Comparison of ENCODE assay signal across 8 cellular contexts in genomic region chr19:49814010-49814409, GRCh38. TPM values are rescaled to one million over a fixed set of nuclear protein-coding genes. Genes with fewer than 3 reads are reported as not detected.
DNase-seq lines count a peak whose midpoint lies in the region; ATAC-seq and TF ChIP-seq lines count a peak whose summit lies in the region.

No MANE protein-coding gene starts in this region.

- 50 to 67% methylated on average over 1 of the region's 1 CpG for WGBS in testis, 2 donors

- H3K4me3 ChIP-seq in iPS-18a (ENCODE audit: low read length) = peak overlapping the region; percentile 100
- H3K4me3 ChIP-seq in testis = peak overlapping the region in 1 of 2 donors; percentile 69

- no peaks in the 10 kb centered on the region for H3K27me3 ChIP-seq in iPS-18a (ENCODE audit: control insufficient read depth, insufficient read depth, low read length)
- no peaks in the 10 kb centered on the region for H3K27me3 ChIP-seq in testis

- H3K27ac ChIP-seq in iPS-18a (ENCODE audit: low read length) (peak overlapping the region; percentile 100), testis (peak overlapping the region; percentile 85 to 95)

- H3K9me3 ChIP-seq in iPS-18a (ENCODE audit: control insufficient read depth, low read depth, low read length) (no peaks in the 10 kb centered on the region), testis (no peaks in the 10 kb centered on the region)

- TF ChIP-seq CTCF in testis (IDR thresholded peaks at IDR 0.05) = no peak

- no peaks in the 10 kb centered on the region for H3K9me3 Mint-ChIP-seq in activated T-cell treated with anti-CD3 and anti-CD28 coated beads, Interleukin-2, amount 50 U/mL, for 24 hours
- no peaks in the 10 kb centered on the region for H3K9me3 Mint-ChIP-seq in activated T-helper 17 cell treated with anti-CD3 and anti-CD28 coated beads, Interleukin-2, amount 50 U/mL, for 72 hours

- H3K36me3 ChIP-seq in iPS-18a (ENCODE audit: control insufficient read depth, low read depth, low read length) (no peaks in the 10 kb centered on the region), testis (ENCODE audit: low read depth, missing control alignments) (no peaks in the 10 kb centered on the region)

- peaks cover 42% of the 10 kb centered on the region for H3K4me1 Mint-ChIP-seq in activated T-cell treated with anti-CD3 and anti-CD28 coated beads, Interleukin-2, amount 50 U/mL, for 24 hours (ENCODE audit: low read depth)
- H3K4me1 Mint-ChIP-seq in activated T-helper 17 cell treated with anti-CD3 and anti-CD28 coated beads, Interleukin-2, amount 50 U/mL, for 72 hours = peaks cover 7% of the 10 kb centered on the region

- H3K36me3 Mint-ChIP-seq in activated T-cell treated with anti-CD3 and anti-CD28 coated beads, Interleukin-2, amount 50 U/mL, for 24 hours (ENCODE audit: low read depth) = peaks cover 18% of the 10 kb centered on the region
- peaks cover 2% of the 10 kb centered on the region for H3K36me3 Mint-ChIP-seq in activated T-helper 17 cell treated with anti-CD3 and anti-CD28 coated beads, Interleukin-2, amount 50 U/mL, for 72 hours (ENCODE audit: low read depth)

- H3K9ac ChIP-seq in iPS-18a (ENCODE audit: low read length) = peak overlapping the region; percentile 99

- no peaks in the 10 kb centered on the region for H3K27me3 Mint-ChIP-seq in activated T-cell treated with anti-CD3 and anti-CD28 coated beads, Interleukin-2, amount 50 U/mL, for 24 hours
- no peaks in the 10 kb centered on the region for H3K27me3 Mint-ChIP-seq in activated T-helper 17 cell treated with anti-CD3 and anti-CD28 coated beads, Interleukin-2, amount 50 U/mL, for 72 hours

- DNase-seq in activated T-cell treated with anti-CD3 and anti-CD28 coated beads, Interleukin-2, amount 50 U/mL, for 24 hours = no peak
- DNase-seq in activated T-cell treated with anti-CD3 and anti-CD28 coated beads, Interleukin-2, amount 50 U/mL, for 1 hour = no peak
- DNase-seq in testis = no peak
- no peak for DNase-seq in hippocampal formation (lab: John Stamatoyannopoulos, UW)
- DNase-seq in mesenteric fat pad (ENCODE audit: low spot score) = no peak

- intact Hi-C loops in testis (cut with DNase I; ENCODE audit: low total_unique reads) = no loop called here

- peak overlapping the region; percentile 89 for H3K4me3 Mint-ChIP-seq in activated T-cell treated with anti-CD3 and anti-CD28 coated beads, Interleukin-2, amount 50 U/mL, for 24 hours
- H3K4me3 Mint-ChIP-seq in activated T-helper 17 cell treated with anti-CD3 and anti-CD28 coated beads, Interleukin-2, amount 50 U/mL, for 72 hours = peak overlapping the region; percentile 95

- ATAC-seq in activated T-helper 17 cell treated with anti-CD3 and anti-CD28 coated beads, Interleukin-2, amount 50 U/mL, for 72 hours (replicated peaks) = no peak
- no peak for ATAC-seq in HG03439 (IDR thresholded peaks at IDR 0.05; ENCODE audit: unreplicated experiment)

- H3K4me1 ChIP-seq in iPS-18a (ENCODE audit: control insufficient read depth, low read depth, low read length) (peaks cover 21% of the 10 kb centered on the region), testis (peaks cover 23% of the 10 kb centered on the region)

- peak overlapping the region; percentile 31 for H3K27ac Mint-ChIP-seq in activated T-cell treated with anti-CD3 and anti-CD28 coated beads, Interleukin-2, amount 50 U/mL, for 24 hours
- peak overlapping the region; percentile 99 for H3K27ac Mint-ChIP-seq in activated T-helper 17 cell treated with anti-CD3 and anti-CD28 coated beads, Interleukin-2, amount 50 U/mL, for 72 hours

- TF ChIP-seq POLR2A in testis (IDR thresholded peaks at IDR 0.05) = no peak

RNA-seq across cellular contexts. Expression of gene FUZ, which starts 0.9 kb away (rescaled TPM):
- total RNA-seq in activated T-helper 17 cell treated with anti-CD3 and anti-CD28 coated beads, Interleukin-2, amount 50 U/mL, for 72 hours = 10 to 100 TPM; 15.5 to 19.1 TPM
- total RNA-seq in testis (100 to 1,000 TPM in 1 of 2 donors, 10 to 100 TPM in 1; 56.0 to 101 TPM), mesenteric fat pad (12.7 TPM)
- polyA plus RNA-seq in testis (ENCODE audit: insufficient read depth, low read depth, low replicate concordance) = 98.0 TPM

RNA-seq across cellular contexts. Expression of gene MED25, which starts 4.1 kb away (rescaled TPM):
- 10 to 100 TPM; 55.6 to 56.1 TPM for total RNA-seq in activated T-helper 17 cell treated with anti-CD3 and anti-CD28 coated beads, Interleukin-2, amount 50 U/mL, for 72 hours
- total RNA-seq in testis (100 to 1,000 TPM; 244 to 246 TPM), mesenteric fat pad (40.4 TPM)
- 156 TPM for polyA plus RNA-seq in testis (ENCODE audit: insufficient read depth, low read depth, low replicate concordance)

RNA-seq across cellular contexts. Expression of gene PTOV1, which starts 36.9 kb away (rescaled TPM):
- total RNA-seq in activated T-helper 17 cell treated with anti-CD3 and anti-CD28 coated beads, Interleukin-2, amount 50 U/mL, for 72 hours = 100 to 1,000 TPM in 1 of 2 donors, 10 to 100 TPM in 1; 82.7 to 109 TPM
- total RNA-seq in testis (100 to 1,000 TPM; 257 to 260 TPM), mesenteric fat pad (99.4 TPM)
- 235 TPM for polyA plus RNA-seq in testis (ENCODE audit: insufficient read depth, low read depth, low replicate concordance)

RNA-seq across cellular contexts. Expression of gene AP2A1, which starts 47.2 kb away (rescaled TPM):
- total RNA-seq in activated T-helper 17 cell treated with anti-CD3 and anti-CD28 coated beads, Interleukin-2, amount 50 U/mL, for 72 hours = 10 to 100 TPM; 77.5 to 87.0 TPM
- total RNA-seq in testis (100 to 1,000 TPM; 301 to 358 TPM), mesenteric fat pad (96.4 TPM)
- 226 TPM for polyA plus RNA-seq in testis (ENCODE audit: insufficient read depth, low read depth, low replicate concordance)

RNA-seq across cellular contexts. Expression of gene TSKS, which starts 50.9 kb away (rescaled TPM):
- under 1 TPM; 0.32 to 0.45 TPM for total RNA-seq in activated T-helper 17 cell treated with anti-CD3 and anti-CD28 coated beads, Interleukin-2, amount 50 U/mL, for 72 hours
- total RNA-seq in testis (100 to 1,000 TPM in 1 of 2 donors, 10 to 100 TPM in 1; 65.3 to 101 TPM), mesenteric fat pad (1.0 TPM)
- 137 TPM for polyA plus RNA-seq in testis (ENCODE audit: insufficient read depth, low read depth, low replicate concordance)
